ENCODE assay signal across 1 cellular context in genomic region chr15:79973445-79974180, GRCh38.
TF ChIP-seq lines count a peak whose summit lies in the region.

No MANE protein-coding gene starts in this region.

TF ChIP-seq in IMR-90, 13 proteins besides CTCF, POLR2A, EP300 and RAD21:
- TF ChIP-seq RCOR1 (IDR thresholded peaks at IDR 0.05; ENCODE audit: insufficient replicate concordance, low read length) (no peak), USF2 (IDR thresholded peaks at IDR 0.05; ENCODE audit: low read depth, low read length) (no peak), MXI1 (IDR thresholded peaks at IDR 0.05; ENCODE audit: borderline replicate concordance, low read depth, low read length) (no peak), SMC3 (IDR thresholded peaks at IDR 0.05; ENCODE audit: low read depth, low read length) (no peak), ELK1 (IDR thresholded peaks at IDR 0.05; ENCODE audit: borderline replicate concordance, low read depth, low read length) (no peak), MAZ (IDR thresholded peaks at IDR 0.05; ENCODE audit: borderline replicate concordance, low read depth, low read length) (no peak), CEBPB (IDR thresholded peaks at IDR 0.05; ENCODE audit: low read depth, low read length) (no peak), CHD1 (IDR thresholded peaks at IDR 0.05; ENCODE audit: low read depth, low read length) (no peak), FOS (IDR thresholded peaks at IDR 0.05; ENCODE audit: low read depth, low read length) (no peak), NFE2L2 (IDR thresholded peaks at IDR 0.05; ENCODE audit: low read depth, low read length) (no peak), BHLHE40 (IDR thresholded peaks at IDR 0.05; ENCODE audit: low read depth, low read length) (no peak)
